In genomic region chr10:105844653-105845052, GRCh38 we compare ENCODE assay signal across 1 cellular context.
TF ChIP-seq lines count a peak whose summit lies in the region.

No MANE protein-coding gene starts in this region.

TF ChIP-seq in GM23338, 12 proteins besides CTCF, POLR2A, EP300 and RAD21 (continued from another document):
- TF ChIP-seq ZNF462 (CRISPR knock-in tag; IDR thresholded peaks at IDR 0.05) (no peak), CREB1 (CRISPR knock-in tag; IDR thresholded peaks at IDR 0.05; ENCODE audit: low read depth) (no peak), EZH2phosphoT487 (IDR thresholded peaks at IDR 0.05; ENCODE audit: unreplicated experiment) (no peak), ZNF114 (CRISPR knock-in tag; IDR thresholded peaks at IDR 0.05) (no peak)
